Comparison of ENCODE assay signal across 1 cellular context in the genomic region with DNA sequence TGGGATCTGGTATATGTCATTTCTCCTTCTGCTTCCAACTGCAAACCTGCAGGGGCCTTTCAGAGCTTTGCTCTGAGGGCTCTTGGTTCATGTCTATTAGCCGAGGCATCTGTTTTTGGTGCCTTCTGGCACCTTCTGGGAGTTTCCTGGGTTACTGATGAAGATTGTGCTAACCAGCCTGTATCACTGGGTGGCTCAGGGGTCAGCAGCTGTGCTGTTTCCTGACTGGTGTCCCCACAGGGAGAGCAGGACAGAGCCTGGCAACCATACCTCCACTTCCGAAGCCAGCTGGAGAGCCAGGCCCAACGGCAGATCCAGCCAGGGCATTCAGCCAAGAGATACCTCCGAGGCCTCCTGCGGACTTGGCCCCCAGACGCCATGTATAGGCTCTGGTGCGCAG.
TF ChIP-seq lines count a peak whose summit lies in the region.

No MANE protein-coding gene starts in this region.

TF ChIP-seq in IMR-90, 13 proteins besides CTCF, POLR2A, EP300 and RAD21 (continued from another document):
- TF ChIP-seq FOS (IDR thresholded peaks at IDR 0.05; ENCODE audit: low read depth, low read length) (no peak), MXI1 (IDR thresholded peaks at IDR 0.05; ENCODE audit: borderline replicate concordance, low read depth, low read length) (no peak), MAZ (IDR thresholded peaks at IDR 0.05; ENCODE audit: borderline replicate concordance, low read depth, low read length) (no peak), MAFK (IDR thresholded peaks at IDR 0.05; ENCODE audit: low read depth, low read length) (no peak), RCOR1 (IDR thresholded peaks at IDR 0.05; ENCODE audit: insufficient replicate concordance, low read length) (no peak), SMC3 (IDR thresholded peaks at IDR 0.05; ENCODE audit: low read depth, low read length) (no peak), RFX5 (IDR thresholded peaks at IDR 0.05; ENCODE audit: low read depth, low read length) (no peak), BHLHE40 (IDR thresholded peaks at IDR 0.05; ENCODE audit: low read depth, low read length) (no peak), CHD1 (IDR thresholded peaks at IDR 0.05; ENCODE audit: low read depth, low read length) (no peak), NFE2L2 (IDR thresholded peaks at IDR 0.05; ENCODE audit: low read depth, low read length) (no peak)
- TF ChIP-seq, protein P1, sequence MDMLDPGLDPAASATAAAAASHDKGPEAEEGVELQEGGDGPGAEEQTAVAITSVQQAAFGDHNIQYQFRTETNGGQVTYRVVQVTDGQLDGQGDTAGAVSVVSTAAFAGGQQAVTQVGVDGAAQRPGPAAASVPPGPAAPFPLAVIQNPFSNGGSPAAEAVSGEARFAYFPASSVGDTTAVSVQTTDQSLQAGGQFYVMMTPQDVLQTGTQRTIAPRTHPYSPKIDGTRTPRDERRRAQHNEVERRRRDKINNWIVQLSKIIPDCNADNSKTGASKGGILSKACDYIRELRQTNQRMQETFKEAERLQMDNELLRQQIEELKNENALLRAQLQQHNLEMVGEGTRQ (IDR thresholded peaks at IDR 0.05; ENCODE audit: low read depth, low read length) = no peak
- TF ChIP-seq, protein P2, sequence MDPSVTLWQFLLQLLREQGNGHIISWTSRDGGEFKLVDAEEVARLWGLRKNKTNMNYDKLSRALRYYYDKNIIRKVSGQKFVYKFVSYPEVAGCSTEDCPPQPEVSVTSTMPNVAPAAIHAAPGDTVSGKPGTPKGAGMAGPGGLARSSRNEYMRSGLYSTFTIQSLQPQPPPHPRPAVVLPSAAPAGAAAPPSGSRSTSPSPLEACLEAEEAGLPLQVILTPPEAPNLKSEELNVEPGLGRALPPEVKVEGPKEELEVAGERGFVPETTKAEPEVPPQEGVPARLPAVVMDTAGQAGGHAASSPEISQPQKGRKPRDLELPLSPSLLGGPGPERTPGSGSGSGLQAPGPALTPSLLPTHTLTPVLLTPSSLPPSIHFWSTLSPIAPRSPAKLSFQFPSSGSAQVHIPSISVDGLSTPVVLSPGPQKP (IDR thresholded peaks at IDR 0.05; ENCODE audit: borderline replicate concordance, low read depth, low read length) = no peak
